21 cellular contexts compared by ENCODE assay signal in genomic region chr12:92417343-92417742, GRCh38.
"Had no signal": no experiment of that assay in that cellular context is flagged by ENCODE, and none has a peak within 500 bp of the region (broad histone marks: within the 10 kb centered on the region; RNA-seq: fewer than 3 reads in every experiment).

No MANE protein-coding gene starts in this region.

- H3K9me3 ChIP-seq: esophagus muscularis mucosa, gastroesophageal sphincter, heart left ventricle, left lung, lower lobe of right lung, mucosa of descending colon had no signal

- H3K27ac ChIP-seq: coronary artery, dorsolateral prefrontal cortex, esophagus muscularis mucosa, foreskin keratinocyte, gastroesophageal sphincter, left lung, lower lobe of right lung had no signal

- H3K36me3 Mint-ChIP-seq: mesothelial cell of epicardium had no signal

- FAIRE-seq: colon, endothelial cell of umbilical vein, frontal cortex, islet of Langerhans had no signal

- H3K4me1 ChIP-seq: esophagus muscularis mucosa, foreskin keratinocyte, gastroesophageal sphincter, left lung, lower lobe of right lung had no signal

- DNase-seq: dermis blood vessel endothelial cell; effector CD4-positive, alpha-beta T cell; effector memory CD4-positive, alpha-beta T cell; foreskin keratinocyte; heart left ventricle; hippocampal formation; left cardiac atrium; left lung; left ventricle myocardium superior; lower lobe of right lung; mesenchymal stem cell; mucosa of descending colon had no signal

- H3K4me3 ChIP-seq: coronary artery, dorsolateral prefrontal cortex, esophagus muscularis mucosa, gastroesophageal sphincter, heart left ventricle, left lung, lower lobe of right lung, mucosa of descending colon had no signal

- H3K27ac Mint-ChIP-seq: mesothelial cell of epicardium had no signal

- H3K27me3 ChIP-seq: dorsolateral prefrontal cortex, esophagus muscularis mucosa, foreskin keratinocyte, gastroesophageal sphincter, heart left ventricle, left lung had no signal

- H3K36me3 ChIP-seq: esophagus muscularis mucosa, gastroesophageal sphincter, heart left ventricle, left lung, lower lobe of right lung had no signal

- ATAC-seq: foreskin keratinocyte, gastroesophageal sphincter, left lung, lower lobe of right lung, mucosa of descending colon had no signal

- H3K4me3 Mint-ChIP-seq: mesothelial cell of epicardium had no signal
